In genomic region chr15:76312540-76313174, GRCh38 we compare ENCODE assay signal across 1 cellular context.
TF ChIP-seq lines count a peak whose summit lies in the region.

No MANE protein-coding gene starts in this region.

TF ChIP-seq in HCT116, 20 proteins besides CTCF, POLR2A, EP300 and RAD21 (continued from another document):
- TF ChIP-seq REST (IDR thresholded peaks at IDR 0.05; ENCODE audit: low read depth), result no peak
- TF ChIP-seq FOSL1 (IDR thresholded peaks at IDR 0.05; ENCODE audit: low read depth), result no peak
- no peak for TF ChIP-seq MAX (IDR thresholded peaks at IDR 0.05)
- no peak for TF ChIP-seq CEBPB (IDR thresholded peaks at IDR 0.05; ENCODE audit: low read depth)
- no peak for TF ChIP-seq CBX3 (IDR thresholded peaks at IDR 0.05; ENCODE audit: low read depth)
- TF ChIP-seq ZBTB33 (IDR thresholded peaks at IDR 0.05; ENCODE audit: extremely low read depth, insufficient replicate concordance, low read length), result no peak
- TF ChIP-seq TCF7L2 (IDR thresholded peaks at IDR 0.05; ENCODE audit: borderline replicate concordance, extremely low read depth, insufficient read depth, insufficient read length), result no peak
